In the genomic region with DNA sequence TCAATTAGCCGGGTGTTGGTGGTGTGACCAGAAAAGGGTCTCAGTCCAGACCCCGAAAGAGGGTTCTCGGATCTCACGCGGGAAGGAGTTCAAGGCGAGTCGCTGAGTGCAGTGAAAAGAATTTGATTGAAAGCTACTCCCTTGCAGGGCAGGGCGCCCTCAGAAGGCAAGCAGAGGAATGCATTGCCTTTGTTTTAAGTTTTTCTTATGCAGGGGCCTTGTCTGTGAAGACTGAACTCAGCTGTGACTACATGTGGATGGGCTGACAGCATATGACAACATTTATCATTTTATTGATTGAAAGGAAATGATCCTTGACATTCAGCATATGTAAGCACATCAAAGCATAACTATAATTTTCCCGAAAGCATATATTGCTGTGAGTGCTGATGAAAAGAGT, we compare ENCODE assay signal across 1 cellular context.
TF ChIP-seq lines count a peak whose summit lies in the region.

No MANE protein-coding gene starts in this region.

TF ChIP-seq in HCT116, 20 proteins besides CTCF, POLR2A, EP300 and RAD21:
- TF ChIP-seq SIN3A (IDR thresholded peaks at IDR 0.05; ENCODE audit: low read depth) (no peak), POLR2AphosphoS5 (IDR thresholded peaks at IDR 0.05; ENCODE audit: low read depth, low read length) (no peak), TCF7L2 (IDR thresholded peaks at IDR 0.05; ENCODE audit: borderline replicate concordance, extremely low read depth, insufficient read depth, insufficient read length) (no peak), ZNF274 (IDR thresholded peaks at IDR 0.05; ENCODE audit: low read depth, low read length) (no peak), CEBPB (IDR thresholded peaks at IDR 0.05; ENCODE audit: low read depth) (no peak)
TF ChIP-seq in HCT116: peak in this region for 0.
